ENCODE assay signal across 30 cellular contexts in the genomic region with DNA sequence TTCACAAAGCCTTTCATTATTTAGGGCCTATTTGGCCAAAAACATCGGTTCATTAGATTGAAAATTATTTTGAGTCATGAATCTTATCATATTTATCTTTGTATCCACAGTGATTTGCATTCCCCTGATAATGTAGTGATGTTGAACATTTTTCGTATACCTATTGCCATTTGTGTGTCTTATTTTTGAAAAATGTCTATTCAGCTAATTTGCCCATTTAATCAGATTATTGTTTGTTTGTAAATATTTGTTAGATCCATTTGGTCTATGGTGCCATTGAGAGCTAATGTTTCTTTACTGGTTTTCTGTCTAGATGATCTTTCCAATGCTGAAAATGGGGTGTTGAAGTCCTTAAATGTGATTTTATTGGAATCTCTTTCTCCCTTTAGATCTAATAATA.
"Had no signal": no experiment of that assay in that cellular context is flagged by ENCODE, and none has a peak within 500 bp of the region (broad histone marks: within the 10 kb centered on the region; RNA-seq: fewer than 3 reads in every experiment).

No MANE protein-coding gene starts in this region.

- H3K27me3 ChIP-seq: ascending aorta, cardiac muscle cell had no signal

- H3K4me3 ChIP-seq: ascending aorta, cardiac muscle cell had no signal

- H3K9me3 ChIP-seq: ascending aorta had no signal

- DNase-seq: activated B cell treated with CpG ODN at 0.5 μM for 24 hours; activated CD4-positive, alpha-beta memory T cell treated with anti-CD3 and anti-CD28 coated beads for 36 hours; activated CD4-positive, alpha-beta T cell treated with anti-CD3 and anti-CD28 coated beads for 4 hours; activated CD4-positive, alpha-beta T cell treated with anti-CD3 and anti-CD28 coated beads, Interleukin-2, amount 10 ng/mL, durations not matched to agents 24 days and 14 days; activated CD4-positive, alpha-beta T cell treated with anti-CD3 and anti-CD28 coated beads, Interleukin-2, amount 50 U/mL, for 1 hour; activated CD4-positive, alpha-beta T cell treated with anti-CD3 and anti-CD28 coated beads, Interleukin-2, amount 50 U/mL, for 4 hours; activated CD4-positive, CD25-positive, alpha-beta regulatory T cell treated with anti-CD3 and anti-CD28 coated beads, Interleukin-2, amount 50 U/mL, for 72 hours; activated CD8-positive, alpha-beta memory T cell treated with anti-CD3 and anti-CD28 coated beads, Interleukin-2, amount 50 U/mL, for 4 hours; activated CD8-positive, alpha-beta T cell treated with anti-CD3 and anti-CD28 coated beads for 36 hours; activated effector memory CD4-positive, alpha-beta T cell treated with Interleukin-2 at 50 U/mL for 16 hours; activated gamma-delta T cell; activated naive CD4-positive, alpha-beta T cell treated with anti-CD3 and anti-CD28 coated beads, Interleukin-2, amount 10 ng/mL, durations not matched to agents 7 days and 5 days; activated naive CD4-positive, alpha-beta T cell treated with Interleukin-2 at 50 U/mL for 16 hours; activated naive CD8-positive, alpha-beta T cell treated with anti-CD3 and anti-CD28 coated beads, Interleukin-2, amount 10 ng/mL, durations not matched to agents 7 days and 5 days; activated naive CD8-positive, alpha-beta T cell treated with anti-CD3 and anti-CD28 coated beads, Interleukin-2, amount 50 U/mL, for 24 hours; activated T-cell treated with anti-CD3 and anti-CD28 coated beads for 4 hours; activated T-cell treated with anti-CD3 and anti-CD28 coated beads, Interleukin-2, amount 50 U/mL, for 1 hour; activated T-cell treated with anti-CD3 and anti-CD28 coated beads, Interleukin-2, amount 50 U/mL, for 48 hours; amygdala; anterior cingulate cortex; caudate nucleus; cerebellar nuclear complex; T-helper 1 cell; T-helper 2 cell; T-helper 9 cell had no signal

- ATAC-seq: activated CD8-positive, alpha-beta T cell treated with anti-CD3 and anti-CD28 coated beads for 36 hours; activated naive CD8-positive, alpha-beta T cell treated with anti-CD3 and anti-CD28 coated beads, Interleukin-2, amount 50 U/mL, for 24 hours had no signal

- FAIRE-seq: bronchial epithelial cell, TTC549 had no signal

- H3K36me3 ChIP-seq: ascending aorta, cardiac muscle cell had no signal

- H3K4me1 ChIP-seq: ascending aorta had no signal

- H3K27ac ChIP-seq: ascending aorta, cardiac muscle cell, VCaP had no signal
